ENCODE assay signal across 1 cellular context in the genomic region with DNA sequence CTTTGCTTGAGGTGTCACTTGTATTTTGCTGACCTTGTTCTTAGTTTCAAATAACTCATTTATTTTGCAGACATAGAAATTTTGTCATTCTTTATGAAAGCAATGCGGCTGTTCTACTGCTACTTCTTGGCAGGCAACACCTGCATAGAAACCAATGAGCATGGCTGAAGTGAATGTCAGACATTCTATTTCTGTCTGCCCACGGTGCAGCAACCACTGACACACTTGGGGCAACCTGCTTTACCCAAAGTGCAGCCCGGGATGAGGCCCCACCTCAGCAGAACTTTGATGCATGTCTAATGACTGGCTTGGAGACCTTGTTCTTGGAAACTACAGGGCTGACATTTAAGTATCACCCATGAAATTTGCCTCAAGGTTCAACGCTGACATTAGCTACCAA.
TF ChIP-seq lines count a peak whose summit lies in the region.

No MANE protein-coding gene starts in this region.

TF ChIP-seq in GM12878, 131 proteins besides CTCF, POLR2A, EP300 and RAD21 (continued from another document):
- no peak for TF ChIP-seq ZNF274 (IDR thresholded peaks at IDR 0.05; ENCODE audit: insufficient read depth, insufficient read length)
- peak; percentile 42; the same call in 1 of the 2 replicates for TF ChIP-seq MEF2A (IDR thresholded peaks at IDR 0.05; ENCODE audit: insufficient read depth, low read depth, low read length)
- no peak for TF ChIP-seq NRF1 (conservative IDR thresholded peaks at IDR 0.05; ENCODE audit: low read depth, low read length)
- no peak for TF ChIP-seq RB1 (IDR thresholded peaks at IDR 0.05; ENCODE audit: borderline replicate concordance)
- no peak for TF ChIP-seq ZNF207 (IDR thresholded peaks at IDR 0.05; ENCODE audit: borderline replicate concordance)
- TF ChIP-seq MEF2B (IDR thresholded peaks at IDR 0.05; ENCODE audit: partially characterized antibody, poor library complexity, severe bottlenecking), result peak; percentile 31
- TF ChIP-seq RUNX3 (IDR thresholded peaks at IDR 0.05; ENCODE audit: low read length), result peak; percentile 62
- TF ChIP-seq CREB1 (IDR thresholded peaks at IDR 0.05; ENCODE audit: low read depth), result 0 out of 2 replicates have a peak, but pooled peaks have one; percentile 23
- TF ChIP-seq ETV6 (conservative IDR thresholded peaks at IDR 0.05 in 1 of 2, IDR thresholded peaks at IDR 0.05 in 1 of 2; ENCODE audit: borderline replicate concordance in 1 of 2, low read depth in 1 of 2), result no peak
